In genomic region chr6:1624848-1625341, GRCh38 we compare ENCODE assay signal across 8 cellular contexts. TPM values are rescaled to one million over a fixed set of nuclear protein-coding genes. Genes with fewer than 3 reads are reported as not detected.
DNase-seq lines count a peak whose midpoint lies in the region; ATAC-seq and TF ChIP-seq lines count a peak whose summit lies in the region.

No MANE protein-coding gene starts in this region.

- H3K27ac Mint-ChIP-seq in T-helper 17 cell: no peak overlapping the region

- peak; percentile 34 for ATAC-seq in GM19395 (IDR thresholded peaks at IDR 0.05; ENCODE audit: unreplicated experiment)
- ATAC-seq in T-helper 17 cell: peak; percentile 36
- ATAC-seq in HG03378 (IDR thresholded peaks at IDR 0.05; ENCODE audit: unreplicated experiment): no peak
- no peak for ATAC-seq in HG02623 (IDR thresholded peaks at IDR 0.05; ENCODE audit: unreplicated experiment)

- H3K27me3 ChIP-seq in neutrophil: peaks cover 97% of the 10 kb centered on the region

- peaks cover 29% of the 10 kb centered on the region in 2 experiments for H3K4me1 ChIP-seq in neutrophil (ENCODE audit: control insufficient read depth in 1 of 2, insufficient read depth in 1 of 2, low read depth in 1 of 2, low read length in 1 of 2)

- H3K36me3 ChIP-seq in neutrophil: no peaks in the 10 kb centered on the region

- H3K4me1 Mint-ChIP-seq in T-helper 17 cell: peaks cover 19% of the 10 kb centered on the region

- peaks cover 74% of the 10 kb centered on the region for H3K27me3 Mint-ChIP-seq in T-helper 17 cell

- H3K27ac ChIP-seq in neutrophil: no peak overlapping the region

- H3K4me3 Mint-ChIP-seq in T-helper 17 cell: peak overlapping the region; percentile 87

- no peak for TF ChIP-seq CTCF in foreskin fibroblast (IDR thresholded peaks at IDR 0.05; ENCODE audit: low read depth, low read length)
- no peak for TF ChIP-seq CTCF in neutrophil (IDR thresholded peaks at IDR 0.05)

- H3K36me3 Mint-ChIP-seq in T-helper 17 cell (ENCODE audit: low read depth): peaks cover 9% of the 10 kb centered on the region

- H3K4me3 ChIP-seq in foreskin fibroblast (ENCODE audit: low read depth in 1 of 2, low read length in 2 of 2): peak overlapping the region; percentile 66 to 73
- H3K4me3 ChIP-seq in neutrophil (ENCODE audit: low read depth in 1 of 2, low read length in 1 of 2): peak overlapping the region; percentile 54 to 57

- DNase-seq in T-helper 17 cell (no peak), foreskin fibroblast (peak in 1 of 2 donors; percentile 71), HUDEP-2 (lab: John Stamatoyannopoulos, UW; ENCODE audit: unreplicated experiment in 76 of 76) (no peak)
- no peak for DNase-seq in stimulated activated CD4-positive, alpha-beta T cell treated with anti-CD3 and anti-CD28 coated beads, Interleukin-12 subunit alpha, Interleukin-12 subunit beta, amount 100 ng/mL, for 4 hours

- H3K9me3 ChIP-seq in T-helper 17 cell (ENCODE audit: control insufficient read depth, low read length, poor library complexity, severe bottlenecking) (no peaks in the 10 kb centered on the region), neutrophil (no peaks in the 10 kb centered on the region)

RNA-seq across cellular contexts. Expression of gene FOXC1, which starts 15.2 kb away (rescaled TPM):
- under 1 TPM in 1 of 2 donors, not detected in 1; 0.21 TPM for total RNA-seq in T-helper 17 cell

Comparison
In these comparisons a context has a peak if more than half of its experiments do, and no peak if none do; other contexts are left out.
1. ATAC-seq: peak in GM19395 (single experiment) and T-helper 17 cell (single experiment); none in HG03378 (single experiment) and HG02623 (single experiment).